18 cellular contexts compared by ENCODE assay signal in genomic region chr16:68414581-68414980, GRCh38. TPM values are rescaled to one million over a fixed set of nuclear protein-coding genes. Genes with fewer than 3 reads are reported as not detected.
DNase-seq lines count a peak whose midpoint lies in the region; FAIRE-seq and TF ChIP-seq lines count a peak whose summit lies in the region.
"Had no signal": no experiment of that assay in that cellular context is flagged by ENCODE, and none has a peak within 500 bp of the region (broad histone marks: within the 10 kb centered on the region; RNA-seq: fewer than 3 reads in every experiment).

No MANE protein-coding gene starts in this region.

- TF ChIP-seq CTCF in VCaP (conservative IDR thresholded peaks at IDR 0.05), result no peak
- TF ChIP-seq CTCF in stomach (IDR thresholded peaks at IDR 0.05), result no peak

- H3K27me3 ChIP-seq in stomach, result peaks cover 0 to 7% (median 0%) of the 10 kb centered on the region in 3 donors

- peaks cover 51% of the 10 kb centered on the region for H3K4me1 Mint-ChIP-seq in activated CD4-positive, alpha-beta T cell treated with anti-CD3 and anti-CD28 coated beads, Interleukin-2, amount 10 ng/mL, durations not matched to agents 7 days and 5 days
- H3K4me1 Mint-ChIP-seq in activated CD4-positive, alpha-beta T cell treated with anti-CD3 and anti-CD28 coated beads, Interleukin-2, amount 10 ng/mL, durations not matched to agents 24 days and 14 days, result peaks cover 39% of the 10 kb centered on the region

- H3K27ac Mint-ChIP-seq in activated CD4-positive, alpha-beta T cell treated with anti-CD3 and anti-CD28 coated beads, Interleukin-2, amount 10 ng/mL, durations not matched to agents 7 days and 5 days, result peak overlapping the region; percentile 68
- H3K27ac Mint-ChIP-seq in activated CD4-positive, alpha-beta T cell treated with anti-CD3 and anti-CD28 coated beads, Interleukin-2, amount 10 ng/mL, durations not matched to agents 24 days and 14 days, result no peak overlapping the region

- no peaks in the 10 kb centered on the region for H3K9me3 ChIP-seq in stomach

- intact Hi-C loops in activated CD4-positive, alpha-beta T cell treated with anti-CD3 and anti-CD28 coated beads, Interleukin-2, amount 10 ng/mL, durations not matched to agents 24 days and 14 days (cut with micrococcal nuclease), result loop anchor here (10.0 kb wide), 1 partner anchor 50 kb away; no protein-coding TSS in a partner anchor
- intact Hi-C loops in stomach (cut with DNase I; ENCODE audit: low total_unique reads), result no loop called here

- peaks cover 21 to 42% (median 36%) of the 10 kb centered on the region in 4 donors for H3K4me1 ChIP-seq in stomach

- no peak overlapping the region for H3K4me3 Mint-ChIP-seq in activated CD4-positive, alpha-beta T cell treated with anti-CD3 and anti-CD28 coated beads, Interleukin-2, amount 10 ng/mL, durations not matched to agents 7 days and 5 days
- H3K4me3 Mint-ChIP-seq in activated CD4-positive, alpha-beta T cell treated with anti-CD3 and anti-CD28 coated beads, Interleukin-2, amount 10 ng/mL, durations not matched to agents 24 days and 14 days, result no peak overlapping the region
- H3K4me3 Mint-ChIP-seq: CD14-positive monocyte had no signal

- no peak for DNase-seq in activated CD4-positive, alpha-beta T cell treated with anti-CD3 and anti-CD28 coated beads, Interleukin-2, amount 10 ng/mL, durations not matched to agents 7 days and 5 days
- DNase-seq in activated CD4-positive, alpha-beta T cell treated with anti-CD3 and anti-CD28 coated beads, Interleukin-2, amount 10 ng/mL, durations not matched to agents 24 days and 14 days, result no peak
- DNase-seq in mesenteric fat pad (ENCODE audit: low spot score) (peak; percentile 35), stomach (no peak), GM12891 (ENCODE audit: insufficient read length, low spot score) (no peak), A172 (ENCODE audit: low spot score) (no peak), NCI-H1694 (lab: John Stamatoyannopoulos, UW) (no peak)
- DNase-seq: 8988T, MM.1S, NCI-H1105, NCI-H187, NCI-H2171, NCI-H82, Right ventricle myocardium superior had no signal

- peaks cover 15% of the 10 kb centered on the region for H3K36me3 Mint-ChIP-seq in activated CD4-positive, alpha-beta T cell treated with anti-CD3 and anti-CD28 coated beads, Interleukin-2, amount 10 ng/mL, durations not matched to agents 7 days and 5 days (ENCODE audit: low read depth)
- H3K36me3 Mint-ChIP-seq in activated CD4-positive, alpha-beta T cell treated with anti-CD3 and anti-CD28 coated beads, Interleukin-2, amount 10 ng/mL, durations not matched to agents 24 days and 14 days (ENCODE audit: low read depth), result no peaks in the 10 kb centered on the region
- H3K36me3 Mint-ChIP-seq: CD14-positive monocyte had no signal

- POLR2A ChIA-PET in activated CD4-positive, alpha-beta T cell treated with anti-CD3 and anti-CD28 coated beads, Interleukin-2, amount 10 ng/mL, durations not matched to agents 7 days and 5 days (lab: Charles Lee), result no interaction called here

- FAIRE-seq in GM12891 (lab: Jason Lieb, UNC), result no peak

- 42 to 50% (median 47%) methylated on average over 2 of the region's 2 CpGs for WGBS in stomach, 5 donors

- H3K27ac ChIP-seq in VCaP, result peak overlapping the region; percentile 95
- peak overlapping the region in 3 of 5 donors; percentile 19 to 97 (median 90) for H3K27ac ChIP-seq in stomach
- H3K27ac ChIP-seq: KMS-11 had no signal

- no peaks in the 10 kb centered on the region for H3K9me3 Mint-ChIP-seq in activated CD4-positive, alpha-beta T cell treated with anti-CD3 and anti-CD28 coated beads, Interleukin-2, amount 10 ng/mL, durations not matched to agents 7 days and 5 days
- H3K9me3 Mint-ChIP-seq in activated CD4-positive, alpha-beta T cell treated with anti-CD3 and anti-CD28 coated beads, Interleukin-2, amount 10 ng/mL, durations not matched to agents 24 days and 14 days, result no peaks in the 10 kb centered on the region

- TF ChIP-seq POLR2A in stomach (IDR thresholded peaks at IDR 0.05) (no peak), GM12891 (IDR thresholded peaks at IDR 0.05; ENCODE audit: low read depth, low read length) (no peak)

- no peaks in the 10 kb centered on the region for H3K27me3 Mint-ChIP-seq in activated CD4-positive, alpha-beta T cell treated with anti-CD3 and anti-CD28 coated beads, Interleukin-2, amount 10 ng/mL, durations not matched to agents 7 days and 5 days
- peaks cover 2% of the 10 kb centered on the region for H3K27me3 Mint-ChIP-seq in activated CD4-positive, alpha-beta T cell treated with anti-CD3 and anti-CD28 coated beads, Interleukin-2, amount 10 ng/mL, durations not matched to agents 24 days and 14 days

- no peak overlapping the region for H3K4me3 ChIP-seq in stomach

- TF ChIP-seq EP300 in stomach (IDR thresholded peaks at IDR 0.05), result no peak

- H3K36me3 ChIP-seq in stomach, result no peaks in the 10 kb centered on the region

- CTCF ChIA-PET in activated CD4-positive, alpha-beta T cell treated with anti-CD3 and anti-CD28 coated beads, Interleukin-2, amount 10 ng/mL, durations not matched to agents 7 days and 5 days (lab: Charles Lee), result interaction anchor here (1.9 kb wide), 1 partner anchor 11 kb away, joined by 5 read pairs; no protein-coding TSS in a partner anchor

TF ChIP-seq in GM12891, 5 proteins besides CTCF, POLR2A, EP300 and RAD21:
- TF ChIP-seq TAF1 (IDR thresholded peaks at IDR 0.05; ENCODE audit: low read depth, low read length), result no peak
- TF ChIP-seq PAX5 (IDR thresholded peaks at IDR 0.05; ENCODE audit: insufficient read depth, low read length, severe bottlenecking), result no peak
- no peak for TF ChIP-seq POLR2AphosphoS5 (IDR thresholded peaks at IDR 0.05; ENCODE audit: low read depth, low read length)
- no peak for TF ChIP-seq POU2F2 (IDR thresholded peaks at IDR 0.05; ENCODE audit: low read depth, low read length)
- TF ChIP-seq SPI1 (IDR thresholded peaks at IDR 0.05; ENCODE audit: low read depth, low read length), result no peak

RNA-seq across cellular contexts. Expression of gene SMPD3, which starts 33.7 kb away (rescaled TPM):
- 1 to 10 TPM; 4.1 to 4.6 TPM for total RNA-seq in activated CD4-positive, alpha-beta T cell treated with anti-CD3 and anti-CD28 coated beads, Interleukin-2, amount 10 ng/mL, durations not matched to agents 7 days and 5 days
- 0.09 and 0.40 TPM in 2 replicates for total RNA-seq in activated CD4-positive, alpha-beta T cell treated with anti-CD3 and anti-CD28 coated beads, Interleukin-2, amount 10 ng/mL, durations not matched to agents 24 days and 14 days
- 0.58 TPM for total RNA-seq in mesenteric fat pad
- 100 to 1,000 TPM in 1 of 5 donors, 10 to 100 TPM in 4; 34.3 to 110 (median 76.3) TPM for total RNA-seq in stomach
- polyA plus RNA-seq in stomach, result 1 to 10 TPM; 1.7 to 7.6 (median 3.2) TPM
- polyA plus RNA-seq in GM12891 (2012; ENCODE audit: low read depth, missing spikeins), result 1.5 TPM
- total RNA-seq in A172 (2014; rRNA removed; shearing (Covaris generic)), result 0.12 and 0.65 TPM in 2 replicates
- total RNA-seq: H4 had no signal

Comparison
In these comparisons a context has a peak if more than half of its experiments do, and no peak if none do; other contexts are left out.
1. RNA of gene SMPD3, which starts 33.7 kb away (total RNA-seq): 34.3 to 110 TPM in stomach; 4.1 to 4.6 TPM in activated CD4-positive, alpha-beta T cell treated with anti-CD3 and anti-CD28 coated beads, Interleukin-2, amount 10 ng/mL, durations not matched to agents 7 days and 5 days, 0.12 to 0.65 TPM in A172, 0.58 TPM in mesenteric fat pad (single experiment) and 0.09 to 0.40 TPM in activated CD4-positive, alpha-beta T cell treated with anti-CD3 and anti-CD28 coated beads, Interleukin-2, amount 10 ng/mL, durations not matched to agents 24 days and 14 days; every median in the first group is over 4 times any median in the second.